In genomic region chr4:88006956-88007303, GRCh38 we compare ENCODE assay signal across 8 cellular contexts. TPM values are rescaled to one million over a fixed set of nuclear protein-coding genes. Genes with fewer than 3 reads are reported as not detected.
DNase-seq lines count a peak whose midpoint lies in the region; ATAC-seq, FAIRE-seq and TF ChIP-seq lines count a peak whose summit lies in the region.

No MANE protein-coding gene starts in this region.

- no peaks in the 10 kb centered on the region for H3K36me3 Mint-ChIP-seq in activated CD4-positive, alpha-beta T cell treated with anti-CD3 and anti-CD28 coated beads for 36 hours (ENCODE audit: low read depth)

- H3K9ac ChIP-seq in K562 (ENCODE audit: insufficient read depth in 1 of 2, low read depth in 2 of 2, low read length in 2 of 2), result no peak overlapping the region
- peak overlapping the region in 1 of 2 donors; percentile 28 for H3K9ac ChIP-seq in liver (ENCODE audit: low read depth in 1 of 2, low read length in 2 of 2)

- CTCF ChIA-PET in activated CD4-positive, alpha-beta T cell treated with anti-CD3 and anti-CD28 coated beads for 36 hours (lab: Charles Lee), result no interaction called here
- CTCF ChIA-PET in K562 (lab: Yijun Ruan, JAX; ENCODE audit: low intra/inter-chr PET ratio), result no interaction called here

- H3K27ac Mint-ChIP-seq in activated CD4-positive, alpha-beta T cell treated with anti-CD3 and anti-CD28 coated beads for 36 hours, result peak overlapping the region; percentile 34

- H3K9me3 ChIP-seq in K562 (replicated peaks; ENCODE audit: control insufficient read depth, insufficient read depth, low read depth, low read length) (no peaks in the 10 kb centered on the region), liver (ENCODE audit: control insufficient read depth in 4 of 4, low read length in 3 of 4) (no peaks in the 10 kb centered on the region), tibial artery (no peaks in the 10 kb centered on the region)

- 38% methylated on average over 10 of the region's 10 CpGs for WGBS in K562 (ENCODE audit: insufficient coverage, low coverage, missing lambda C conversion rate)
- 64% methylated on average over 10 of the region's 10 CpGs for WGBS in liver

- intact Hi-C loops in activated CD4-positive, alpha-beta T cell treated with anti-CD3 and anti-CD28 coated beads for 36 hours (cut with DNase I, micrococcal nuclease), result loop anchor here in 1 of 2 experiments (1.0 to 5.0 kb wide), 5 partner anchors 277 to 1105 kb away; partner anchors contain the start of genes HERC3, HERC5, NUDT9 and PPM1K
- intact Hi-C loops in K562 (cut with micrococcal nuclease) (no loop called here), tibial artery (cut with DNase I; ENCODE audit: low total_unique reads) (no loop called here)

- H2AFZ ChIP-seq in K562 (ENCODE audit: low read depth, low read length), result no peak overlapping the region

- TF ChIP-seq POLR2A in K562 (conservative IDR thresholded peaks at IDR 0.05), result no peak

- peak overlapping the region; percentile 48 for H3K4me3 Mint-ChIP-seq in activated CD4-positive, alpha-beta T cell treated with anti-CD3 and anti-CD28 coated beads for 36 hours

- H3K27me3 ChIP-seq in K562 (ENCODE audit: control insufficient read depth in 2 of 2, insufficient read depth in 2 of 2, low read length in 2 of 2) (peaks cover 17 to 20% of the 10 kb centered on the region in 2 experiments; a peak in 4 of 5 replicates), liver (ENCODE audit: control insufficient read depth in 4 of 4, insufficient read depth in 4 of 4, low read length in 3 of 4) (no peaks in the 10 kb centered on the region), tibial artery (no peaks in the 10 kb centered on the region)

- in situ Hi-C loops in K562 (cut with MboI), result no loop called here

- no peak for DNase-seq in activated CD4-positive, alpha-beta T cell treated with anti-CD3 and anti-CD28 coated beads for 36 hours
- no peak for DNase-seq in activated CD4-positive, alpha-beta T cell treated with anti-CD3 and anti-CD28 coated beads for 1 hour
- DNase-seq in K562 (ENCODE audit: extremely low read depth in 1 of 4, low spot score in 3 of 4) (no peak), tibial artery (no peak), cortex of kidney (lab: John Stamatoyannopoulos, UW) (no peak), kidney tubule cell (ENCODE audit: low spot score) (no peak)

- no peaks in the 10 kb centered on the region for H3K9me3 Mint-ChIP-seq in activated CD4-positive, alpha-beta T cell treated with anti-CD3 and anti-CD28 coated beads for 36 hours (ENCODE audit: low read depth)

- POLR2A ChIA-PET in activated CD4-positive, alpha-beta T cell treated with anti-CD3 and anti-CD28 coated beads for 36 hours (lab: Charles Lee), result no interaction called here
- POLR2A ChIA-PET in K562 (lab: Yijun Ruan, JAX), result interaction anchor here (0.6 kb wide), 1 partner anchor 475 kb away, joined by 3 read pairs; no protein-coding TSS in a partner anchor

- no peak overlapping the region for H3K4me2 ChIP-seq in K562 (ENCODE audit: insufficient read depth, low read length)

- TF ChIP-seq EP300 in K562 (IDR thresholded peaks at IDR 0.05; ENCODE audit: low read length), result no peak

- peak overlapping the region; percentile 46; the same call in 1 of the 2 replicates for H3K4me3 ChIP-seq in K562
- H3K4me3 ChIP-seq in liver (ENCODE audit: low read depth in 1 of 3, low read length in 3 of 3), result peak overlapping the region; percentile 5 to 90 (median 78)
- peak overlapping the region; percentile 95 to 100 for H3K4me3 ChIP-seq in tibial artery

- no TSS peak for BruUV-seq in K562 (replicated peaks; lab: Mats Ljungman, UMichigan)

- no peak for ATAC-seq in activated CD4-positive, alpha-beta T cell treated with anti-CD3 and anti-CD28 coated beads for 36 hours
- ATAC-seq in K562, result no peak
- ATAC-seq in GM19395 (IDR thresholded peaks at IDR 0.05; ENCODE audit: unreplicated experiment), result no peak

- peaks cover 28% of the 10 kb centered on the region for H3K4me1 Mint-ChIP-seq in activated CD4-positive, alpha-beta T cell treated with anti-CD3 and anti-CD28 coated beads for 36 hours

- H3K27ac ChIP-seq in K562 (ENCODE audit: extremely low read depth, low read depth, low read length), result no peak overlapping the region
- H3K27ac ChIP-seq in liver (ENCODE audit: low read depth in 1 of 2, low read length in 2 of 2), result peak overlapping the region in 1 of 2 donors; percentile 25
- H3K27ac ChIP-seq in tibial artery, result peak overlapping the region; percentile 96 to 99

- no peak for FAIRE-seq in K562 (lab: Jason Lieb, UNC)

- H3K36me3 ChIP-seq in K562 (ENCODE audit: control insufficient read depth, insufficient read depth, low read length) (no peaks in the 10 kb centered on the region), liver (ENCODE audit: control insufficient read depth in 4 of 4, insufficient read depth in 3 of 4, low read depth in 1 of 4, low read length in 3 of 4) (no peaks in the 10 kb centered on the region), tibial artery (no peaks in the 10 kb centered on the region)

- H3K4me1 ChIP-seq in K562 (replicated peaks in 1 of 2; ENCODE audit: control insufficient read depth in 2 of 2, insufficient read depth in 2 of 2, low read length in 2 of 2), result peaks cover 4 to 15% of the 10 kb centered on the region in 2 experiments; a peak in 3 of 5 replicates
- peaks cover 4 to 12% (median 9%) of the 10 kb centered on the region in 4 donors for H3K4me1 ChIP-seq in liver (ENCODE audit: control insufficient read depth in 4 of 4, insufficient read depth in 4 of 4, low read length in 3 of 4)
- H3K4me1 ChIP-seq in tibial artery, result peaks cover 0 to 73% (median 42%) of the 10 kb centered on the region in 4 donors

- TF ChIP-seq CTCF in K562 (IDR thresholded peaks at IDR 0.05 in 2 of 3, conservative IDR thresholded peaks at IDR 0.05 in 1 of 3; ENCODE audit: insufficient read depth in 2 of 3, low read depth in 1 of 3, low read length in 3 of 3) (no peak), liver (IDR thresholded peaks at IDR 0.05; ENCODE audit: low read depth, low read length, missing input control) (no peak), tibial artery (IDR thresholded peaks at IDR 0.05) (no peak)

- H3K27me3 Mint-ChIP-seq in activated CD4-positive, alpha-beta T cell treated with anti-CD3 and anti-CD28 coated beads for 36 hours, result peaks cover 5% of the 10 kb centered on the region

- H3K9me1 ChIP-seq in K562 (ENCODE audit: control insufficient read depth, insufficient read depth, low read length), result no peaks in the 10 kb centered on the region

- peaks cover 7% of the 10 kb centered on the region; the same call in 1 of the 2 replicates for H4K20me1 ChIP-seq in K562 (replicated peaks; ENCODE audit: control insufficient read depth, insufficient read depth, low read length)

- no peaks in the 10 kb centered on the region for H3K79me2 ChIP-seq in K562 (ENCODE audit: control insufficient read depth, insufficient read depth, low read length)

- TF ChIP-seq RAD21 in K562 (CRISPR knock-in tag; conservative IDR thresholded peaks at IDR 0.05 in 1 of 2, IDR thresholded peaks at IDR 0.05 in 1 of 2) (no peak), liver (IDR thresholded peaks at IDR 0.05) (no peak)

TF ChIP-seq in K562, 482 proteins besides CTCF, POLR2A, EP300 and RAD21 (continues in another document):
- TF ChIP-seq RHOXF2B (CRISPR knock-in tag; conservative IDR thresholded peaks at IDR 0.05) (no peak), TAF7 (tag; IDR thresholded peaks at IDR 0.05) (no peak)

RNA-seq across cellular contexts. Expression of gene PKD2, which starts 0.5 kb away (rescaled TPM):
- 1 to 10 TPM; 4.1 to 5.0 TPM for total RNA-seq in activated CD4-positive, alpha-beta T cell treated with anti-CD3 and anti-CD28 coated beads for 36 hours
- total RNA-seq in K562 (2011; cell fraction: chromatin; rRNA removed; ENCODE audit: low replicate concordance), result 1.6 and 2.1 TPM in 2 replicates
- total RNA-seq in K562 (2011; cell fraction: nucleolus; rRNA removed), result 0.50 and 1.1 TPM in 2 replicates
- total RNA-seq in K562 (2011; cell fraction: nucleoplasm; rRNA removed), result 0.53 and 0.59 TPM in 2 replicates
- 0.12 and 0.45 TPM in 2 replicates for total RNA-seq in K562 (2014; rRNA removed)
- 0.58 and 0.89 TPM in 2 replicates for total RNA-seq in K562 (2014; rRNA removed; fragmentation: Illumina TruSeq; extraction: Trizol)
- 0.87 and 1.2 TPM in 2 replicates for total RNA-seq in K562 (2015; rRNA removed; fragmentation: Illumina TruSeq; extraction: Trizol)
- total RNA-seq in K562 (2021), result 0.45 and 0.47 TPM in 2 replicates
- polyA plus RNA-seq in K562 (2011; rRNA removed), result 0.35 and 0.57 TPM in 2 replicates
- polyA plus RNA-seq in K562 (2011; cell fraction: cytosol; rRNA removed), result 0.06 and 0.34 TPM in 2 replicates
- 0.53 and 1.3 TPM in 2 replicates for polyA plus RNA-seq in K562 (2011; cell fraction: nucleus; rRNA removed)
- polyA plus RNA-seq in K562 (2012), result 0.39 and 0.96 TPM in 2 replicates
- 0.34 and 0.36 TPM in 2 replicates for polyA plus RNA-seq in K562 (2014; fragmentation: Illumina TruSeq; extraction: Trizol)
- polyA plus RNA-seq in K562 (2014; fragmentation: Nextera tagmentation; extraction: Ambion mirVana), result under 1 TPM; 0.11 to 0.14 TPM
- polyA plus RNA-seq in K562 (2014; rRNA removed), result 0.38 and 0.49 TPM in 2 replicates
- polyA minus RNA-seq in K562 (2011; rRNA and poly(A)+ RNA removed), result 1.0 and 1.7 TPM in 2 replicates
- polyA minus RNA-seq in K562 (2011; cell fraction: cytosol; rRNA and poly(A)+ RNA removed), result 0.29 and 0.64 TPM in 2 replicates
- 0.27 and 1.1 TPM in 2 replicates for polyA minus RNA-seq in K562 (2011; cell fraction: nucleus; rRNA and poly(A)+ RNA removed)
- total RNA-seq in liver, result 10 to 100 TPM; 10.5 to 11.4 TPM
- polyA plus RNA-seq in liver, result 1 to 10 TPM; 1.5 to 3.8 TPM

RNA-seq across cellular contexts. Expression of gene SPP1, which starts 31.4 kb away (rescaled TPM):
- total RNA-seq in activated CD4-positive, alpha-beta T cell treated with anti-CD3 and anti-CD28 coated beads for 36 hours, result not detected
- not detected in 2 replicates for total RNA-seq in K562 (2011; cell fraction: chromatin; rRNA removed; ENCODE audit: low replicate concordance)
- total RNA-seq in K562 (2011; cell fraction: nucleolus; rRNA removed), result not detected in 2 replicates
- total RNA-seq in K562 (2011; cell fraction: nucleoplasm; rRNA removed), result not detected in 2 replicates
- total RNA-seq in K562 (2014; rRNA removed) (not detected in 2 replicates), K562 (2014; rRNA removed; fragmentation: Illumina TruSeq; extraction: Trizol) (not detected in 2 replicates), K562 (2015; rRNA removed; fragmentation: Illumina TruSeq; extraction: Trizol) (not detected in 2 replicates), K562 (2021) (0.64 and 0.81 TPM in 2 replicates), liver (10 to 100 TPM; 25.9 to 29.2 TPM)
- polyA plus RNA-seq in K562 (2011; rRNA removed) (not detected in 2 replicates), K562 (2014; fragmentation: Illumina TruSeq; extraction: Trizol) (not detected in 2 replicates), K562 (2014; fragmentation: Nextera tagmentation; extraction: Ambion mirVana) (under 1 TPM in 1 of 2 experiments, not detected in 1; 0.10 TPM), K562 (2014; rRNA removed) (not detected in 2 replicates), liver (10 to 100 TPM; 10.5 to 80.2 TPM)
- 0.16 TPM in 1 of 2 replicates, not detected in the other for polyA plus RNA-seq in K562 (2011; cell fraction: cytosol; rRNA removed)
- polyA plus RNA-seq in K562 (2011; cell fraction: nucleus; rRNA removed), result not detected in 2 replicates
- 0.11 TPM in 1 of 2 replicates, not detected in the other for polyA plus RNA-seq in K562 (2012)
- not detected in 2 replicates for polyA minus RNA-seq in K562 (2011; rRNA and poly(A)+ RNA removed)
- 1.1 TPM in 1 of 2 replicates, not detected in the other for polyA minus RNA-seq in K562 (2011; cell fraction: cytosol; rRNA and poly(A)+ RNA removed)
- not detected in 2 replicates for polyA minus RNA-seq in K562 (2011; cell fraction: nucleus; rRNA and poly(A)+ RNA removed)

Comparison
In these comparisons a context has a peak if more than half of its experiments do, and no peak if none do; other contexts are left out.
1. H3K4me3 ChIP-seq: peak in every context shown above with its lines; median percentile 98 in tibial artery; 78 in liver; 46 in K562.
2. RNA of gene SPP1, which starts 31.4 kb away (total RNA-seq): 25.9 to 29.2 TPM in liver; not detected in activated CD4-positive, alpha-beta T cell treated with anti-CD3 and anti-CD28 coated beads for 36 hours and 0.64 to 0.81 TPM in K562; every median in the first group is over 10 times any median in the second.